ENCODE assay signal across 34 cellular contexts in the genomic region with DNA sequence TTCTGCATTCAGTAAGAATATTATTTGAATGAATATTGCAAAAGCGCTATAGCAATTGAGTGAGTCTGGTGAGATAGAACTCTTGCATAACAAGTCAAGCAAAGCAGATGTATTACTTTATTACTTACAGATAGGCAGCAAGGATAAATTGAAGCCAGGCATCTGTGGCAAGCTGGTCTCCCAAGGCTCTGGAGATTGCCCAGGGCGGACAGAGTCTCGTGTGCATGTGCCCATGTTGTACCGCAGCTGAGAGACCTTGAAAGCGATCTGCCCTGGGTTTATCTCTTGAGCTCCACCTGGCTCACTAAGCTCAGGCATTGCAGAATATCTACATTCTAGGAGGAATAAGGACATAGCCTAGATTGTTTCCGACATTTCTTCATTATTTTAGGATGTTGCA.
DNase-seq lines count a peak whose midpoint lies in the region; ATAC-seq, FAIRE-seq and TF ChIP-seq lines count a peak whose summit lies in the region.
"Had no signal": no experiment of that assay in that cellular context is flagged by ENCODE, and none has a peak within 500 bp of the region (broad histone marks: within the 10 kb centered on the region; RNA-seq: fewer than 3 reads in every experiment).

No MANE protein-coding gene starts in this region.

- ATAC-seq in SK-N-SH treated with all-trans-retinoic acid at 6 μM for 48 hours (no peak), HG02973 (IDR thresholded peaks at IDR 0.05; ENCODE audit: unreplicated experiment) (no peak)
- ATAC-seq: A549; CD8-positive, alpha-beta T cell had no signal

- no peaks in the 10 kb centered on the region for H3K27me3 Mint-ChIP-seq in glutamatergic neuron (ENCODE audit: unreplicated experiment)
- H3K27me3 Mint-ChIP-seq: B cell; CD4-positive, alpha-beta memory T cell; CD4-positive, alpha-beta T cell; CD4-positive, CD25-positive, alpha-beta regulatory T cell; CD8-positive, alpha-beta memory T cell had no signal

- H3K27me3 ChIP-seq in SK-N-SH (ENCODE audit: insufficient read depth): no peaks in the 10 kb centered on the region; the same call in 1 of the 2 replicates
- no peaks in the 10 kb centered on the region for H3K27me3 ChIP-seq in BE2C
- H3K27me3 ChIP-seq: BLaER1; BLaER1 treated with 17β-estradiol and CSF1 and Interleukin-3, amounts not matched to agents 10 nM and 100 nM had no signal

- peaks cover 3% of the 10 kb centered on the region for H3F3A ChIP-seq in SK-N-SH (replicated peaks; ENCODE audit: insufficient read depth)

- TF ChIP-seq EP300 in SK-N-SH (IDR thresholded peaks at IDR 0.05; ENCODE audit: borderline replicate concordance in 1 of 2, low read depth in 1 of 2, low read length in 1 of 2): no peak; a peak in 1 of 4 replicates

- 75% methylated on average over 6 of the region's 6 CpGs for WGBS in SK-N-SH (ENCODE audit: low lambda C conversion rate)

- no peak overlapping the region for H3K27ac Mint-ChIP-seq in glutamatergic neuron (ENCODE audit: unreplicated experiment)
- H3K27ac Mint-ChIP-seq: B cell; CD14-positive monocyte; CD4-positive, alpha-beta memory T cell; CD4-positive, alpha-beta T cell; CD4-positive, CD25-positive, alpha-beta regulatory T cell; CD8-positive, alpha-beta memory T cell; CD8-positive, alpha-beta T cell had no signal

- H3K36me3 Mint-ChIP-seq in glutamatergic neuron (ENCODE audit: unreplicated experiment): no peaks in the 10 kb centered on the region
- H3K36me3 Mint-ChIP-seq: CD14-positive monocyte; CD4-positive, alpha-beta memory T cell; CD4-positive, CD25-positive, alpha-beta regulatory T cell; CD8-positive, alpha-beta memory T cell; CD8-positive, alpha-beta T cell had no signal

- H3K9me3 Mint-ChIP-seq in glutamatergic neuron (ENCODE audit: unreplicated experiment): no peaks in the 10 kb centered on the region

- H3K36me3 ChIP-seq in SK-N-SH (replicated peaks in 1 of 2; ENCODE audit: control insufficient read depth in 1 of 2, insufficient read depth in 2 of 2, low read length in 1 of 2): peaks cover 0 to 9% of the 10 kb centered on the region in 2 experiments
- no peaks in the 10 kb centered on the region for H3K36me3 ChIP-seq in BE2C
- H3K36me3 ChIP-seq in kidney (ENCODE audit: control insufficient read depth in 1 of 2, insufficient read depth in 2 of 2, low read length in 2 of 2): no peaks in the 10 kb centered on the region
- H3K36me3 ChIP-seq: BLaER1; BLaER1 treated with 17β-estradiol and CSF1 and Interleukin-3, amounts not matched to agents 10 nM and 100 nM had no signal

- intact Hi-C loops in kidney (cut with DNase I): no loop called here

- TF ChIP-seq CTCF in SK-N-SH (IDR thresholded peaks at IDR 0.05): no peak
- no peak for TF ChIP-seq CTCF in BE2C (IDR thresholded peaks at IDR 0.05; ENCODE audit: low read depth, low read length)
- no peak for TF ChIP-seq CTCF in kidney (IDR thresholded peaks at IDR 0.05; ENCODE audit: borderline replicate concordance, extremely low read depth, insufficient read depth)
- TF ChIP-seq CTCF in glutamatergic neuron (IDR thresholded peaks at IDR 0.05; ENCODE audit: partially characterized antibody, unreplicated experiment): no peak

- H3K4me1 Mint-ChIP-seq in glutamatergic neuron (ENCODE audit: low read depth, unreplicated experiment): no peaks in the 10 kb centered on the region
- H3K4me1 Mint-ChIP-seq: B cell; CD14-positive monocyte; CD4-positive, alpha-beta memory T cell; CD4-positive, CD25-positive, alpha-beta regulatory T cell; CD8-positive, alpha-beta memory T cell had no signal

- no peak overlapping the region for H2AFZ ChIP-seq in SK-N-SH (ENCODE audit: low read depth)

- H3K4me3 Mint-ChIP-seq in glutamatergic neuron (ENCODE audit: unreplicated experiment): no peak overlapping the region
- H3K4me3 Mint-ChIP-seq: B cell; CD14-positive monocyte; CD4-positive, alpha-beta memory T cell; CD4-positive, alpha-beta T cell; CD4-positive, CD25-positive, alpha-beta regulatory T cell; CD8-positive, alpha-beta memory T cell; CD8-positive, alpha-beta T cell had no signal

- FAIRE-seq in kidney (lab: Jason Lieb, UNC): no peak
- FAIRE-seq: A204.1, A549, D721Med had no signal

- no peak for TF ChIP-seq RAD21 in SK-N-SH (IDR thresholded peaks at IDR 0.05; ENCODE audit: low read length)

- POLR2A ChIA-PET in SK-N-SH (lab: Yijun Ruan, JAX): interaction anchor here (1.1 kb wide), 1 partner anchor 13 kb away, joined by 3 read pairs; no protein-coding TSS in a partner anchor

- H3K79me2 ChIP-seq in SK-N-SH (ENCODE audit: insufficient read depth): no peaks in the 10 kb centered on the region

- DNase-seq in SK-N-SH: no peak
- DNase-seq in BE2C: peak; percentile 75
- DNase-seq in kidney: peak; percentile 38
- no peak for DNase-seq in glutamatergic neuron
- DNase-seq: 8988T; ACHN; AML-193; C1 segment of cervical spinal cord; Caco-2; Calu3; CD4-positive, alpha-beta memory T cell; CD4-positive, alpha-beta T cell; CD4-positive, CD25-positive, alpha-beta regulatory T cell; CD8-positive, alpha-beta memory T cell; CD8-positive, alpha-beta T cell; COR-L47; DMS 273 treated with DMSO at 0.1 percent for 48 hours; DMS153; DMS53; DMS79; DMS79 treated with DMSO at 0.1 percent for 48 hours; DND-41; EL had no signal

- H3K9ac ChIP-seq in SK-N-SH (no peak overlapping the region), kidney (ENCODE audit: low read length in 2 of 2) (no peak overlapping the region)
- H3K9ac ChIP-seq: BLaER1; BLaER1 treated with 17β-estradiol and CSF1 and Interleukin-3, amounts not matched to agents 10 nM and 100 nM had no signal

- H3K4me1 ChIP-seq in SK-N-SH (ENCODE audit: control insufficient read depth in 1 of 2, insufficient read depth in 2 of 2, low read depth in 1 of 2, low read length in 1 of 2): peaks cover 0 to 4% of the 10 kb centered on the region in 2 experiments; a peak in 2 of 4 replicates
- peaks cover 6% of the 10 kb centered on the region for H3K4me1 ChIP-seq in BE2C
- no peaks in the 10 kb centered on the region for H3K4me1 ChIP-seq in kidney (ENCODE audit: control insufficient read depth in 1 of 2, insufficient read depth in 1 of 2, low read depth in 1 of 2, low read length in 2 of 2)
- H3K4me1 ChIP-seq: A549; BLaER1; BLaER1 treated with 17β-estradiol and CSF1 and Interleukin-3, amounts not matched to agents 10 nM and 100 nM; Caco-2 had no signal

- H3K4me3 ChIP-seq in SK-N-SH (ENCODE audit: low read depth in 2 of 2, low read length in 1 of 2) (no peak overlapping the region), BE2C (ENCODE audit: low read depth, low read length) (no peak overlapping the region), kidney (ENCODE audit: low read length in 2 of 2) (no peak overlapping the region)
- H3K4me3 ChIP-seq: A549; BLaER1; BLaER1 treated with 17β-estradiol and CSF1 and Interleukin-3, amounts not matched to agents 10 nM and 100 nM had no signal

- CTCF ChIA-PET in SK-N-SH (lab: Yijun Ruan, JAX): interaction anchor here (0.9 to 1.8 kb wide), 4 partner anchors 11 to 32 kb away, joined by 3 to 5 read pairs (median 4); no protein-coding TSS in a partner anchor

- H3K9me2 ChIP-seq in SK-N-SH: no peaks in the 10 kb centered on the region

- no peaks in the 10 kb centered on the region for H4K20me1 ChIP-seq in SK-N-SH (ENCODE audit: insufficient read depth)
- H4K20me1 ChIP-seq: BLaER1; BLaER1 treated with 17β-estradiol and CSF1 and Interleukin-3, amounts not matched to agents 10 nM and 100 nM had no signal

- H3K9me3 ChIP-seq in SK-N-SH (no peaks in the 10 kb centered on the region), BE2C (no peaks in the 10 kb centered on the region), kidney (ENCODE audit: control insufficient read depth in 1 of 2, low read length in 2 of 2) (no peaks in the 10 kb centered on the region)
- H3K9me3 ChIP-seq: A549; BLaER1; BLaER1 treated with 17β-estradiol and CSF1 and Interleukin-3, amounts not matched to agents 10 nM and 100 nM; Caco-2 had no signal

- H3K27ac ChIP-seq in SK-N-SH (ENCODE audit: low read depth in 2 of 2, low read length in 1 of 2) (peak overlapping the region in 1 of 2 experiments; percentile 79; a peak in 2 of 4 replicates), kidney (ENCODE audit: low read depth in 2 of 2, low read length in 2 of 2) (no peak overlapping the region)
- H3K27ac ChIP-seq: 22Rv1; A549; BLaER1; BLaER1 treated with 17β-estradiol and CSF1 and Interleukin-3, amounts not matched to agents 10 nM and 100 nM; C4-2B had no signal

- H3K4me2 ChIP-seq in SK-N-SH: no peak overlapping the region
- H3K4me2 ChIP-seq: A549; BLaER1; BLaER1 treated with 17β-estradiol and CSF1 and Interleukin-3, amounts not matched to agents 10 nM and 100 nM had no signal

TF ChIP-seq in SK-N-SH, 30 proteins besides CTCF, POLR2A, EP300 and RAD21:
- TF ChIP-seq FOXJ3 (CRISPR knock-in tag; IDR thresholded peaks at IDR 0.05) (peak; percentile 46; the same call in 1 of the 2 replicates), GATA2 (CRISPR knock-in tag; IDR thresholded peaks at IDR 0.05) (peak; percentile 74), FOSL2 (IDR thresholded peaks at IDR 0.05; ENCODE audit: borderline replicate concordance, low read depth) (no peak)
TF ChIP-seq in SK-N-SH: peak in this region for 2.

TF ChIP-seq in SK-N-SH treated with all-trans-retinoic acid at 6 μM for 48 hours, 23 proteins besides CTCF, POLR2A, EP300 and RAD21 (continues in another document):
- TF ChIP-seq ZFP30 (CRISPR knock-in tag; IDR thresholded peaks at IDR 0.05): no peak
- TF ChIP-seq CSDC2 (CRISPR knock-in tag; IDR thresholded peaks at IDR 0.05): no peak
- TF ChIP-seq ISL1 (CRISPR knock-in tag; IDR thresholded peaks at IDR 0.05): no peak
- TF ChIP-seq ZNF8 (CRISPR knock-in tag; IDR thresholded peaks at IDR 0.05): no peak
- no peak for TF ChIP-seq SNAI2 (CRISPR knock-in tag; IDR thresholded peaks at IDR 0.05)
- TF ChIP-seq, protein P1, sequence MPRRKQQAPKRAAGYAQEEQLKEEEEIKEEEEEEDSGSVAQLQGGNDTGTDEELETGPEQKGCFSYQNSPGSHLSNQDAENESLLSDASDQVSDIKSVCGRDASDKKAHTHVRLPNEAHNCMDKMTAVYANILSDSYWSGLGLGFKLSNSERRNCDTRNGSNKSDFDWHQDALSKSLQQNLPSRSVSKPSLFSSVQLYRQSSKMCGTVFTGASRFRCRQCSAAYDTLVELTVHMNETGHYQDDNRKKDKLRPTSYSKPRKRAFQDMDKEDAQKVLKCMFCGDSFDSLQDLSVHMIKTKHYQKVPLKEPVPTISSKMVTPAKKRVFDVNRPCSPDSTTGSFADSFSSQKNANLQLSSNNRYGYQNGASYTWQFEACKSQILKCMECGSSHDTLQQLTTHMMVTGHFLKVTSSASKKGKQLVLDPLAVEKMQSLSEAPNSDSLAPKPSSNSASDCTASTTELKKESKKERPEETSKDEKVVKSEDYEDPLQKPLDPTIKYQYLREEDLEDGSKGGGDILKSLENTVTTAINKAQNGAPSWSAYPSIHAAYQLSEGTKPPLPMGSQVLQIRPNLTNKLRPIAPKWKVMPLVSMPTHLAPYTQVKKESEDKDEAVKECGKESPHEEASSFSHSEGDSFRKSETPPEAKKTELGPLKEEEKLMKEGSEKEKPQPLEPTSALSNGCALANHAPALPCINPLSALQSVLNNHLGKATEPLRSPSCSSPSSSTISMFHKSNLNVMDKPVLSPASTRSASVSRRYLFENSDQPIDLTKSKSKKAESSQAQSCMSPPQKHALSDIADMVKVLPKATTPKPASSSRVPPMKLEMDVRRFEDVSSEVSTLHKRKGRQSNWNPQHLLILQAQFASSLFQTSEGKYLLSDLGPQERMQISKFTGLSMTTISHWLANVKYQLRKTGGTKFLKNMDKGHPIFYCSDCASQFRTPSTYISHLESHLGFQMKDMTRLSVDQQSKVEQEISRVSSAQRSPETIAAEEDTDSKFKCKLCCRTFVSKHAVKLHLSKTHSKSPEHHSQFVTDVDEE (CRISPR knock-in tag; IDR thresholded peaks at IDR 0.05): no peak

Comparison
In these comparisons a context has a peak if more than half of its experiments do, and no peak if none do; other contexts are left out.
1. DNase-seq: peak in BE2C (single experiment) and kidney (single experiment); none in SK-N-SH (single experiment) and glutamatergic neuron (single experiment).